11 cellular contexts compared by ENCODE assay signal in the genomic region with DNA sequence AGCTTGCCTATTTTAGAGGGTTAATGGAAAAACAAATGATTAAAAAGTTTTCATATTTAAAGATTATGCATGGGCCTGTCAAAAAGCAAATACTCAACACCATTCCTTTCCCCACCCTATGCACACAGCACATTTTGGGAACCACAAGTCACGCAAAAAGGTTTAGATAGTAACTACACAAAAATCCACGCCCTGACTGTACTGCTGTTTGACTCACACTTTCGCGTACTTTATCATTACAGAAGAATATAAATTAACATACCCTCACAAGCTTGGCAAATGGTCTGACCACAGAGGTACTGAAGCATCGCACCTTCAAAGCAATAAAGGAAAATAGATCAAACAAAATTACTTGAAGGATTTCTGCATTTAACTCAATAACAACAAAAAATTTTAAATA. TPM values are rescaled to one million over a fixed set of nuclear protein-coding genes. Genes with fewer than 3 reads are reported as not detected.
A peak's percentile ranks its signal among the peaks of the same experiment; 100 is the strongest.
DNase-seq lines count a peak whose midpoint lies in the region; ATAC-seq and TF ChIP-seq lines count a peak whose summit lies in the region.
"Had no signal": no experiment of that assay in that cellular context is flagged by ENCODE, and none has a peak within 500 bp of the region (broad histone marks: within the 10 kb centered on the region; RNA-seq: fewer than 3 reads in every experiment).

No MANE protein-coding gene starts in this region.

- H3K9me3 Mint-ChIP-seq in activated naive CD4-positive, alpha-beta T cell treated with anti-CD3 and anti-CD28 coated beads, Interleukin-2, amount 10 ng/mL, durations not matched to agents 7 days and 5 days: no peaks in the 10 kb centered on the region
- peaks cover 8% of the 10 kb centered on the region for H3K9me3 Mint-ChIP-seq in glutamatergic neuron (ENCODE audit: unreplicated experiment)
- H3K9me3 Mint-ChIP-seq in stimulated activated memory B cell treated with anti-CD40 and anti-IgM and Interleukin-4, amounts not matched to agents 10 μg/mL and 1 μg/mL and 100 μg/mL, for 72 hours: no peaks in the 10 kb centered on the region

- peaks cover 37% of the 10 kb centered on the region for H3K4me1 Mint-ChIP-seq in activated naive CD4-positive, alpha-beta T cell treated with anti-CD3 and anti-CD28 coated beads, Interleukin-2, amount 10 ng/mL, durations not matched to agents 7 days and 5 days
- peaks cover 15% of the 10 kb centered on the region for H3K4me1 Mint-ChIP-seq in glutamatergic neuron (ENCODE audit: low read depth, unreplicated experiment)
- peaks cover 37% of the 10 kb centered on the region for H3K4me1 Mint-ChIP-seq in stimulated activated memory B cell treated with anti-CD40 and anti-IgM and Interleukin-4, amounts not matched to agents 10 μg/mL and 1 μg/mL and 100 μg/mL, for 72 hours

- peaks cover 26% of the 10 kb centered on the region for H3K79me2 ChIP-seq in SU-DHL-6 (ENCODE audit: insufficient read depth, low read length)

- no peak for ATAC-seq in stimulated activated memory B cell treated with anti-CD40 and anti-IgM and Interleukin-4, amounts not matched to agents 10 μg/mL and 1 μg/mL and 100 μg/mL, for 72 hours

- H3K9ac ChIP-seq in SU-DHL-6 (ENCODE audit: low read length): peak overlapping the region; percentile 90

- peaks cover 10% of the 10 kb centered on the region; the same call in 1 of the 2 replicates for H3K36me3 ChIP-seq in SU-DHL-6 (ENCODE audit: low read length)

- H3K27me3 ChIP-seq in SU-DHL-6 (ENCODE audit: low read length): no peaks in the 10 kb centered on the region
- H3K27me3 ChIP-seq: sigmoid colon had no signal

- no peak overlapping the region for H3K27ac ChIP-seq in SU-DHL-6 (ENCODE audit: low read depth, low read length)

- H3K4me3 Mint-ChIP-seq in activated naive CD4-positive, alpha-beta T cell treated with anti-CD3 and anti-CD28 coated beads, Interleukin-2, amount 10 ng/mL, durations not matched to agents 7 days and 5 days: peak overlapping the region; percentile 95
- peak overlapping the region; percentile 91 for H3K4me3 Mint-ChIP-seq in glutamatergic neuron (ENCODE audit: unreplicated experiment)
- peak overlapping the region; percentile 59 for H3K4me3 Mint-ChIP-seq in stimulated activated memory B cell treated with anti-CD40 and anti-IgM and Interleukin-4, amounts not matched to agents 10 μg/mL and 1 μg/mL and 100 μg/mL, for 72 hours

- peaks cover 32% of the 10 kb centered on the region for H3K36me3 Mint-ChIP-seq in activated naive CD4-positive, alpha-beta T cell treated with anti-CD3 and anti-CD28 coated beads, Interleukin-2, amount 10 ng/mL, durations not matched to agents 7 days and 5 days
- no peaks in the 10 kb centered on the region for H3K36me3 Mint-ChIP-seq in glutamatergic neuron (ENCODE audit: unreplicated experiment)
- peaks cover 31% of the 10 kb centered on the region for H3K36me3 Mint-ChIP-seq in stimulated activated memory B cell treated with anti-CD40 and anti-IgM and Interleukin-4, amounts not matched to agents 10 μg/mL and 1 μg/mL and 100 μg/mL, for 72 hours

- no peak for DNase-seq in activated naive CD4-positive, alpha-beta T cell treated with anti-CD3 and anti-CD28 coated beads, Interleukin-2, amount 10 ng/mL, durations not matched to agents 7 days and 5 days
- DNase-seq in activated naive CD4-positive, alpha-beta T cell treated with anti-CD3 and anti-CD28 coated beads, Interleukin-2, amount 50 U/mL, for 16 hours: no peak
- DNase-seq in glutamatergic neuron (no peak), DMS153 treated with DMSO at 0.1 percent for 48 hours (lab: John Stamatoyannopoulos, UW; ENCODE audit: unreplicated experiment) (no peak), KG1 (lab: John Stamatoyannopoulos, UW) (no peak), islet precursor cell (no peak)
- DNase-seq: activated gamma-delta T cell treated with Interleukin-2 at 50 U/mL for 16 hours, foreskin fibroblast, sigmoid colon had no signal

- H3K4me3 ChIP-seq in SU-DHL-6 (ENCODE audit: insufficient read depth, low read length, poor library complexity, severe bottlenecking): peak overlapping the region; percentile 92

- peak overlapping the region; percentile 88 for H3K4me2 ChIP-seq in SU-DHL-6 (ENCODE audit: low read depth, low read length, poor library complexity, severe bottlenecking)

- CTCF ChIA-PET in activated naive CD4-positive, alpha-beta T cell treated with anti-CD3 and anti-CD28 coated beads, Interleukin-2, amount 10 ng/mL, durations not matched to agents 7 days and 5 days (lab: Charles Lee): interaction anchor here (1.1 kb wide), 1 partner anchor 434 kb away, joined by 4 read pairs; no protein-coding TSS in a partner anchor

- no peaks in the 10 kb centered on the region for H4K20me1 ChIP-seq in SU-DHL-6 (ENCODE audit: low read depth, low read length)

- no peak overlapping the region for H3K27ac Mint-ChIP-seq in activated naive CD4-positive, alpha-beta T cell treated with anti-CD3 and anti-CD28 coated beads, Interleukin-2, amount 10 ng/mL, durations not matched to agents 7 days and 5 days
- no peak overlapping the region for H3K27ac Mint-ChIP-seq in glutamatergic neuron (ENCODE audit: unreplicated experiment)
- peak overlapping the region; percentile 96 for H3K27ac Mint-ChIP-seq in stimulated activated memory B cell treated with anti-CD40 and anti-IgM and Interleukin-4, amounts not matched to agents 10 μg/mL and 1 μg/mL and 100 μg/mL, for 72 hours

- no peaks in the 10 kb centered on the region for H3K27me3 Mint-ChIP-seq in activated naive CD4-positive, alpha-beta T cell treated with anti-CD3 and anti-CD28 coated beads, Interleukin-2, amount 10 ng/mL, durations not matched to agents 7 days and 5 days
- H3K27me3 Mint-ChIP-seq in glutamatergic neuron (ENCODE audit: unreplicated experiment): peaks cover 6% of the 10 kb centered on the region
- H3K27me3 Mint-ChIP-seq in stimulated activated memory B cell treated with anti-CD40 and anti-IgM and Interleukin-4, amounts not matched to agents 10 μg/mL and 1 μg/mL and 100 μg/mL, for 72 hours: no peaks in the 10 kb centered on the region

- H2AFZ ChIP-seq in SU-DHL-6 (ENCODE audit: low read depth, low read length, severe bottlenecking): no peak overlapping the region

- H3K9me3 ChIP-seq in SU-DHL-6 (ENCODE audit: insufficient read depth, low read length): no peaks in the 10 kb centered on the region
- H3K9me3 ChIP-seq: sigmoid colon had no signal

- H3F3A ChIP-seq in SU-DHL-6 (ENCODE audit: insufficient read depth): no peaks in the 10 kb centered on the region

- TF ChIP-seq CTCF in SU-DHL-6 (IDR thresholded peaks at IDR 0.05; ENCODE audit: insufficient read depth, low read length, poor library complexity, severe bottlenecking) (no peak), glutamatergic neuron (IDR thresholded peaks at IDR 0.05; ENCODE audit: partially characterized antibody, unreplicated experiment) (no peak)

- H3K9me2 ChIP-seq in SU-DHL-6 (replicated peaks; ENCODE audit: insufficient read depth, low read length): no peaks in the 10 kb centered on the region

RNA-seq across cellular contexts. Expression of a gene that starts 1.4 kb away (rescaled TPM):
- total RNA-seq in glutamatergic neuron (ENCODE audit: unreplicated experiment): 236 TPM
